Comparison of ENCODE assay signal across 9 cellular contexts in genomic region chr2:39244963-39245625, GRCh38. TPM values are rescaled to one million over a fixed set of nuclear protein-coding genes. Genes with fewer than 3 reads are reported as not detected.
DNase-seq lines count a peak whose midpoint lies in the region; ATAC-seq and TF ChIP-seq lines count a peak whose summit lies in the region.
"Not testable (repeated sequence)": the region's sequence is repeated elsewhere in the genome, so short reads cannot be mapped to it uniquely, and the experiment has no call there.
"Had no signal": no experiment of that assay in that cellular context is flagged by ENCODE, and none has a peak within 500 bp of the region (broad histone marks: within the 10 kb centered on the region; RNA-seq: fewer than 3 reads in every experiment).

No MANE protein-coding gene starts in this region.

- not testable (repeated sequence) for H3K36me3 ChIP-seq in Karpas-422 (ENCODE audit: insufficient read depth, low read length); suprapubic skin

- not testable (repeated sequence) for H3K79me2 ChIP-seq in Karpas-422 (ENCODE audit: low read length)

- peak overlapping the region; percentile 77 to 83 for H3K27ac Mint-ChIP-seq in T-cell
- peak overlapping the region; percentile 12 for H3K27ac Mint-ChIP-seq in activated naive CD4-positive, alpha-beta T cell treated with anti-CD3 and anti-CD28 coated beads, Interleukin-2, amount 10 ng/mL, durations not matched to agents 7 days and 5 days
- H3K27ac Mint-ChIP-seq in neural crest cell (ENCODE audit: unreplicated experiment): peak overlapping the region; percentile 60

- H3K4me1 ChIP-seq in Karpas-422 (ENCODE audit: low read length): peaks cover 26% of the 10 kb centered on the region
- not testable (repeated sequence) for H3K4me1 ChIP-seq in suprapubic skin

- not testable (repeated sequence) for H3K9me3 Mint-ChIP-seq in T-cell; activated naive CD4-positive, alpha-beta T cell treated with anti-CD3 and anti-CD28 coated beads, Interleukin-2, amount 10 ng/mL, durations not matched to agents 7 days and 5 days; neural crest cell

- CTCF ChIA-PET in T-cell (lab: Charles Lee): interaction anchor here in 1 of 2 donors (1.3 to 1.7 kb wide), 2 partner anchors 16 to 17 kb away, joined by 3 to 4 read pairs; no protein-coding TSS in a partner anchor
- CTCF ChIA-PET in activated naive CD4-positive, alpha-beta T cell treated with anti-CD3 and anti-CD28 coated beads, Interleukin-2, amount 10 ng/mL, durations not matched to agents 7 days and 5 days (lab: Charles Lee): interaction anchor here (0.6 to 2.0 kb wide), 6 partner anchors 15 to 298 kb away, joined by 3 to 12 read pairs (median 4); no protein-coding TSS in a partner anchor

- not testable (repeated sequence) for TF ChIP-seq POLR2A in suprapubic skin (IDR thresholded peaks at IDR 0.05)

- H3K4me3 ChIP-seq in Karpas-422 (ENCODE audit: low read length) (peak overlapping the region; percentile 47), fibroblast of villous mesenchyme (ENCODE audit: low read depth, low read length) (peak overlapping the region; percentile 50), suprapubic skin (peak overlapping the region; percentile 3)

- peak overlapping the region; percentile 55 for H3K27ac ChIP-seq in Karpas-422 (ENCODE audit: low read length)
- not testable (repeated sequence) for H3K27ac ChIP-seq in suprapubic skin

- WGBS in suprapubic skin: 87% methylated on average over 30 of the region's 31 CpGs

- H3K9me2 ChIP-seq in Karpas-422 (replicated peaks; ENCODE audit: insufficient read depth, low read length): not testable (repeated sequence)

- H3K36me3 Mint-ChIP-seq in T-cell; activated naive CD4-positive, alpha-beta T cell treated with anti-CD3 and anti-CD28 coated beads, Interleukin-2, amount 10 ng/mL, durations not matched to agents 7 days and 5 days: not testable (repeated sequence)
- H3K36me3 Mint-ChIP-seq in neural crest cell (ENCODE audit: low read depth): peaks cover 12% of the 10 kb centered on the region

- not testable (repeated sequence) for H3K9me3 ChIP-seq in Karpas-422 (ENCODE audit: low read length); suprapubic skin

- H2AFZ ChIP-seq in Karpas-422 (ENCODE audit: low read length): not testable (repeated sequence)

- not testable (repeated sequence) for TF ChIP-seq CTCF in fibroblast of villous mesenchyme (IDR thresholded peaks at IDR 0.05; ENCODE audit: insufficient read depth, low read depth, low read length); neural crest cell (conservative IDR thresholded peaks at IDR 0.05); suprapubic skin (IDR thresholded peaks at IDR 0.05)

- TF ChIP-seq EP300 in suprapubic skin (IDR thresholded peaks at IDR 0.05): not testable (repeated sequence)

- POLR2A ChIA-PET in T-cell (lab: Charles Lee): interaction anchor here in 1 of 2 donors (0.5 kb wide), 1 partner anchor 528 kb away, joined by 7 read pairs; no protein-coding TSS in a partner anchor

- ATAC-seq in T-cell (replicated peaks in 1 of 4): peak; percentile 55 to 74 (median 60)

- peaks cover 18 to 20% (median 18%) of the 10 kb centered on the region in 3 donors for H3K4me1 Mint-ChIP-seq in T-cell
- H3K4me1 Mint-ChIP-seq in activated naive CD4-positive, alpha-beta T cell treated with anti-CD3 and anti-CD28 coated beads, Interleukin-2, amount 10 ng/mL, durations not matched to agents 7 days and 5 days: peaks cover 26% of the 10 kb centered on the region
- H3K4me1 Mint-ChIP-seq in neural crest cell: not testable (repeated sequence)

- H3K4me2 ChIP-seq in Karpas-422 (ENCODE audit: low read depth, low read length, poor library complexity, severe bottlenecking): peak overlapping the region; percentile 46

- H3K9ac ChIP-seq in Karpas-422 (ENCODE audit: low read length): peak overlapping the region; percentile 50

- H4K20me1 ChIP-seq in Karpas-422 (ENCODE audit: insufficient read depth, low read depth, low read length): not testable (repeated sequence)

- peak overlapping the region; percentile 77 to 87 (median 83) for H3K4me3 Mint-ChIP-seq in T-cell
- H3K4me3 Mint-ChIP-seq in activated naive CD4-positive, alpha-beta T cell treated with anti-CD3 and anti-CD28 coated beads, Interleukin-2, amount 10 ng/mL, durations not matched to agents 7 days and 5 days: peak overlapping the region; percentile 58
- H3K4me3 Mint-ChIP-seq in neural crest cell: not testable (repeated sequence)

- not testable (repeated sequence) for H3K27me3 Mint-ChIP-seq in T-cell; neural crest cell (ENCODE audit: low read depth)
- H3K27me3 Mint-ChIP-seq in activated naive CD4-positive, alpha-beta T cell treated with anti-CD3 and anti-CD28 coated beads, Interleukin-2, amount 10 ng/mL, durations not matched to agents 7 days and 5 days: peaks cover 20% of the 10 kb centered on the region

- not testable (repeated sequence) for H3K27me3 ChIP-seq in Karpas-422 (ENCODE audit: low read length); suprapubic skin

- DNase-seq in EL (peak; percentile 33), Karpas-422 (peak; percentile 65), T-cell (peak in 29 of 34 experiments; percentile 8 to 68 (median 36)), fibroblast of villous mesenchyme (ENCODE audit: low read depth) (peak; percentile 48)
- DNase-seq in activated CD4-positive, alpha-beta T cell treated with anti-CD3 and anti-CD28 coated beads, Interleukin-2, amount 50 U/mL, for 4 hours: peak; percentile 17 to 35
- peak; percentile 56 for DNase-seq in activated naive CD4-positive, alpha-beta T cell treated with anti-CD3 and anti-CD28 coated beads, Interleukin-2, amount 10 ng/mL, durations not matched to agents 7 days and 5 days
- not testable (repeated sequence) for DNase-seq in neural crest cell (ENCODE audit: low read depth, low spot score); suprapubic skin (ENCODE audit: low spot score in 2 of 2)

RNA-seq across cellular contexts. Expression of gene CDKL4, which starts 1.3 kb away (rescaled TPM):
- 14.3 TPM in 1 of 2 replicates, not detected in the other for total RNA-seq in Karpas-422 (2014; rRNA removed; shearing (Covaris generic); ENCODE audit: low replicate concordance)
- total RNA-seq in T-cell (under 1 TPM in 3 of 5 donors, not detected in 2; 0.32 to 0.66 (median 0.39) TPM), fibroblast of villous mesenchyme (1.9 and 4.3 TPM in 2 replicates), neural crest cell (0.75 and 0.93 TPM in 2 replicates), suprapubic skin (1 to 10 TPM in 1 of 4 donors, under 1 TPM in 1, not detected in 2; 0.48 to 1.5 TPM)
- total RNA-seq: IMR-90 had no signal

Comparison
In these comparisons a context has a peak if more than half of its experiments do, and no peak if none do; other contexts are left out.
1. H3K27ac Mint-ChIP-seq: peak in every context shown above with its lines; median percentile 80 in T-cell; 60 in neural crest cell; 12 in activated naive CD4-positive, alpha-beta T cell treated with anti-CD3 and anti-CD28 coated beads, Interleukin-2, amount 10 ng/mL, durations not matched to agents 7 days and 5 days.